28 cellular contexts compared by ENCODE assay signal in the genomic region with DNA sequence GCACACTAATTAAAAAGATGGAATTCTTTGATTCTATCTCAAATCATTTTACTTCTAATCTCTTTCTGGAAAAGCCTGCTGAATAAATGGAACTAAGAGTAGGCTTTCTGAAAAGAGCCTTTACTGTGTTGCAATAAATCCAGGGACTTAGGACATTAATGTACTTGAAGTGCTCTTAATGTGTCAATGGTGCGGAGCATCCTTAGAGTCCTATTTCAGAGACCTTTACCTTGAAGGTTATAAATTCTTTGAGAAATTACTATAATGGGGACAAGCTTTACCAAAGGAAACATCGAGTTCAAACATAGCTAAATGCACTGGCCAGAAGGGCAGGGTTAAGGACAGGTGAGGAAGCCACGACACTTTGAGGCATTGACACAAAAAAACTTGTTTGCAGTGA. TPM values are rescaled to one million over a fixed set of nuclear protein-coding genes. Genes with fewer than 3 reads are reported as not detected.
A peak's percentile ranks its signal among the peaks of the same experiment; 100 is the strongest.
DNase-seq lines count a peak whose midpoint lies in the region; FAIRE-seq and TF ChIP-seq lines count a peak whose summit lies in the region.
"Had no signal": no experiment of that assay in that cellular context is flagged by ENCODE, and none has a peak within 500 bp of the region (broad histone marks: within the 10 kb centered on the region; RNA-seq: fewer than 3 reads in every experiment).

No MANE protein-coding gene starts in this region.

- no peak for TF ChIP-seq CTCF in endothelial cell of umbilical vein (IDR thresholded peaks at IDR 0.05; ENCODE audit: extremely low read depth in 1 of 2, insufficient read depth in 1 of 2, low read depth in 1 of 2, low read length in 2 of 2)
- no peak for TF ChIP-seq CTCF in hepatocyte (IDR thresholded peaks at IDR 0.05; ENCODE audit: poor library complexity)

- intact Hi-C loops in endothelial cell of umbilical vein (cut with micrococcal nuclease) = no loop called here

- no TSS peak for BruUV-seq in endothelial cell of umbilical vein (replicated peaks; lab: Mats Ljungman, UMichigan)

- DNase-seq in NCI-H345 (lab: John Stamatoyannopoulos, UW) (peak; percentile 4), NCI-H345 treated with DMSO at 0.1 percent for 48 hours (lab: John Stamatoyannopoulos, UW; ENCODE audit: unreplicated experiment) (no peak), HT-29 (ENCODE audit: low spot score) (peak; percentile 60), NCI-H2196 treated with DMSO at 0.1 percent for 48 hours (lab: John Stamatoyannopoulos, UW; ENCODE audit: unreplicated experiment) (peak; percentile 19), endothelial cell of umbilical vein (ENCODE audit: low read depth, low spot score) (no peak), hepatocyte (ENCODE audit: low spot score) (no peak), occipital lobe (lab: John Stamatoyannopoulos, UW) (no peak), GM03348 (ENCODE audit: low spot score) (no peak)
- DNase-seq: activated CD4-positive, alpha-beta T cell treated with anti-CD3 and anti-CD28 coated beads for 36 hours; activated effector memory CD4-positive, alpha-beta T cell treated with Interleukin-2 at 50 U/mL for 16 hours; activated naive CD8-positive, alpha-beta T cell treated with anti-CD3 and anti-CD28 coated beads, Interleukin-2, amount 10 ng/mL, durations not matched to agents 7 days and 5 days; caudate nucleus; CD4-positive, alpha-beta T cell; cortex of kidney; effector memory CD8-positive, alpha-beta T cell; KBM-7; kidney glomerular epithelial cell; mucosa of descending colon; pancreas; stimulated activated CD4-positive, alpha-beta T cell treated with anti-CD3 and anti-CD28 coated beads, Interleukin-4, amount 100 ng/mL, for 1 hour; substantia nigra; T-helper 2 cell; upper lobe of left lung had no signal

- no peak overlapping the region for H3K9ac ChIP-seq in endothelial cell of umbilical vein (replicated peaks; ENCODE audit: extremely low read depth, insufficient read depth, low read length)

- H3K27ac ChIP-seq in endothelial cell of umbilical vein (ENCODE audit: insufficient read depth, low read depth, low read length) (no peak overlapping the region), hepatocyte (no peak overlapping the region)
- H3K27ac ChIP-seq: A549, right atrium auricular region, upper lobe of left lung had no signal

- H2AFZ ChIP-seq in endothelial cell of umbilical vein (ENCODE audit: low read depth, low read length) = no peak overlapping the region
- H2AFZ ChIP-seq in hepatocyte = no peak overlapping the region

- H3K79me2 ChIP-seq in endothelial cell of umbilical vein (ENCODE audit: control insufficient read depth, insufficient read depth, low read length) = no peaks in the 10 kb centered on the region
- H3K79me2 ChIP-seq in hepatocyte = no peaks in the 10 kb centered on the region

- H3K9me3 ChIP-seq in endothelial cell of umbilical vein (replicated peaks; ENCODE audit: control insufficient read depth, insufficient read depth, low read length) = no peaks in the 10 kb centered on the region
- H3K9me3 ChIP-seq in hepatocyte (ENCODE audit: low read depth) = no peaks in the 10 kb centered on the region
- H3K9me3 ChIP-seq: A549, mucosa of descending colon, pancreas, right atrium auricular region, upper lobe of left lung had no signal

- H3K9me1 ChIP-seq in endothelial cell of umbilical vein (replicated peaks; ENCODE audit: control insufficient read depth, extremely low read depth, insufficient read depth, low read length) = no peaks in the 10 kb centered on the region

- dilution Hi-C loops in endothelial cell of umbilical vein (cut with MboI; ENCODE audit: extremely low pct_ligation_motif_present, low sequenced_read_pairs) = no loop called here

- H3K36me3 ChIP-seq in endothelial cell of umbilical vein (ENCODE audit: control insufficient read depth in 2 of 2, extremely low read depth in 1 of 2, insufficient read depth in 2 of 2, low read length in 2 of 2) (no peaks in the 10 kb centered on the region), hepatocyte (replicated peaks; ENCODE audit: insufficient read depth, low read depth) (no peaks in the 10 kb centered on the region)
- H3K36me3 ChIP-seq: pancreas, right atrium auricular region, upper lobe of left lung had no signal

- H3K4me2 ChIP-seq in endothelial cell of umbilical vein (ENCODE audit: insufficient read depth, low read length) (peak overlapping the region; percentile 3), hepatocyte (no peak overlapping the region)
- H3K4me2 ChIP-seq: A549 had no signal

- no peak for FAIRE-seq in endothelial cell of umbilical vein (lab: Jason Lieb, UNC)
- FAIRE-seq: astrocyte, GM19239, pancreas had no signal

- CTCF ChIA-PET in endothelial cell of umbilical vein (lab: Charles Lee) = no interaction called here

- TF ChIP-seq POLR2A in endothelial cell of umbilical vein (IDR thresholded peaks at IDR 0.05; ENCODE audit: low read depth, low read length) = no peak

- POLR2A ChIA-PET in endothelial cell of umbilical vein (lab: Charles Lee) = no interaction called here

- H3K9me2 ChIP-seq in hepatocyte (replicated peaks; ENCODE audit: insufficient read depth) = no peaks in the 10 kb centered on the region

- WGBS in hepatocyte (ENCODE audit: low lambda C conversion rate, missing lambda C conversion rate) = 74% methylated on average over 3 of the region's 3 CpGs

- no peak overlapping the region for H3K4me3 ChIP-seq in endothelial cell of umbilical vein (replicated peaks in 1 of 3; ENCODE audit: insufficient read depth in 1 of 3, low read depth in 1 of 3, low read length in 3 of 3)
- H3K4me3 ChIP-seq in hepatocyte = no peak overlapping the region
- H3K4me3 ChIP-seq: A549, lung, mucosa of descending colon, pancreas, right atrium auricular region, upper lobe of left lung had no signal

- peaks cover 7% of the 10 kb centered on the region for H3K4me1 ChIP-seq in endothelial cell of umbilical vein (ENCODE audit: control insufficient read depth, extremely low read depth, insufficient read depth, low read length)
- no peaks in the 10 kb centered on the region for H3K4me1 ChIP-seq in hepatocyte (ENCODE audit: insufficient read depth)
- H3K4me1 ChIP-seq: pancreas, right atrium auricular region had no signal

- H4K20me1 ChIP-seq in endothelial cell of umbilical vein (replicated peaks; ENCODE audit: control insufficient read depth, extremely low read depth, insufficient read depth, low read length) (no peaks in the 10 kb centered on the region), hepatocyte (ENCODE audit: insufficient read depth, poor library complexity, severe bottlenecking) (no peaks in the 10 kb centered on the region)

- H3K27me3 ChIP-seq in endothelial cell of umbilical vein (ENCODE audit: control insufficient read depth in 2 of 2, insufficient read depth in 2 of 2, low read length in 2 of 2) (no peaks in the 10 kb centered on the region), hepatocyte (no peaks in the 10 kb centered on the region)
- H3K27me3 ChIP-seq: pancreas, right atrium auricular region, upper lobe of left lung had no signal

TF ChIP-seq in endothelial cell of umbilical vein, 7 proteins besides CTCF, POLR2A, EP300 and RAD21:
- no peak for TF ChIP-seq EZH2 (IDR thresholded peaks at IDR 0.05; ENCODE audit: borderline replicate concordance, low read depth, low read length, severe bottlenecking)
- TF ChIP-seq POLR2AphosphoS5 (IDR thresholded peaks at IDR 0.05; ENCODE audit: insufficient read depth, low read depth, low read length) = no peak
- no peak for TF ChIP-seq JUN (IDR thresholded peaks at IDR 0.05; ENCODE audit: borderline replicate concordance, insufficient read depth, insufficient read length, low read depth)
- no peak for TF ChIP-seq GATA2 (IDR thresholded peaks at IDR 0.05; ENCODE audit: insufficient read depth, insufficient read length, low read depth, low read length)
- TF ChIP-seq MYC (IDR thresholded peaks at IDR 0.05; ENCODE audit: low read depth, low read length) = no peak
- TF ChIP-seq, protein P1, sequence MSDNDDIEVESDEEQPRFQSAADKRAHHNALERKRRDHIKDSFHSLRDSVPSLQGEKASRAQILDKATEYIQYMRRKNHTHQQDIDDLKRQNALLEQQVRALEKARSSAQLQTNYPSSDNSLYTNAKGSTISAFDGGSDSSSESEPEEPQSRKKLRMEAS (IDR thresholded peaks at IDR 0.05; ENCODE audit: insufficient read depth, insufficient read length) = no peak
- no peak for TF ChIP-seq FOS (IDR thresholded peaks at IDR 0.05; ENCODE audit: borderline replicate concordance, insufficient read depth, low read length)

RNA-seq across cellular contexts. Expression of a gene that starts 48.2 kb away (rescaled TPM):
- total RNA-seq in HT-29 (2014; rRNA removed; shearing (Covaris generic)) = 10.7 and 27.5 TPM in 2 replicates
- 103 and 108 TPM in 2 replicates for total RNA-seq in endothelial cell of umbilical vein
- polyA plus RNA-seq in endothelial cell of umbilical vein = 72.6 and 105 TPM in 2 replicates
- polyA plus RNA-seq in endothelial cell of umbilical vein (2011; cell fraction: cytosol; rRNA removed) = 44.2 and 90.5 TPM in 2 replicates
- polyA plus RNA-seq in endothelial cell of umbilical vein (2011; cell fraction: nucleus; rRNA removed) = 54.0 and 83.4 TPM in 2 replicates
- 82.2 and 93.3 TPM in 2 replicates for polyA plus RNA-seq in endothelial cell of umbilical vein (2012)
- polyA minus RNA-seq in endothelial cell of umbilical vein = 392 and 452 TPM in 2 replicates
- polyA minus RNA-seq in endothelial cell of umbilical vein (2011; cell fraction: cytosol; rRNA and poly(A)+ RNA removed) = 13.0 TPM
- polyA minus RNA-seq in endothelial cell of umbilical vein (2011; cell fraction: nucleus; rRNA and poly(A)+ RNA removed) = 243 and 358 TPM in 2 replicates
- total RNA-seq in hepatocyte = 11.7 and 16.0 TPM in 2 replicates
- 4.0 and 5.8 TPM in 2 replicates for polyA plus RNA-seq in hepatocyte
- 147 TPM for total RNA-seq in occipital lobe

Comparison
In these comparisons a context has a peak if more than half of its experiments do, and no peak if none do; other contexts are left out.
1. DNase-seq: peak in NCI-H345 (single experiment), HT-29 (single experiment) and NCI-H2196 treated with DMSO at 0.1 percent for 48 hours (single experiment); none in NCI-H345 treated with DMSO at 0.1 percent for 48 hours (single experiment), endothelial cell of umbilical vein (single experiment), hepatocyte (single experiment), occipital lobe (single experiment) and GM03348 (single experiment).